17 cellular contexts compared by ENCODE assay signal in the genomic region with DNA sequence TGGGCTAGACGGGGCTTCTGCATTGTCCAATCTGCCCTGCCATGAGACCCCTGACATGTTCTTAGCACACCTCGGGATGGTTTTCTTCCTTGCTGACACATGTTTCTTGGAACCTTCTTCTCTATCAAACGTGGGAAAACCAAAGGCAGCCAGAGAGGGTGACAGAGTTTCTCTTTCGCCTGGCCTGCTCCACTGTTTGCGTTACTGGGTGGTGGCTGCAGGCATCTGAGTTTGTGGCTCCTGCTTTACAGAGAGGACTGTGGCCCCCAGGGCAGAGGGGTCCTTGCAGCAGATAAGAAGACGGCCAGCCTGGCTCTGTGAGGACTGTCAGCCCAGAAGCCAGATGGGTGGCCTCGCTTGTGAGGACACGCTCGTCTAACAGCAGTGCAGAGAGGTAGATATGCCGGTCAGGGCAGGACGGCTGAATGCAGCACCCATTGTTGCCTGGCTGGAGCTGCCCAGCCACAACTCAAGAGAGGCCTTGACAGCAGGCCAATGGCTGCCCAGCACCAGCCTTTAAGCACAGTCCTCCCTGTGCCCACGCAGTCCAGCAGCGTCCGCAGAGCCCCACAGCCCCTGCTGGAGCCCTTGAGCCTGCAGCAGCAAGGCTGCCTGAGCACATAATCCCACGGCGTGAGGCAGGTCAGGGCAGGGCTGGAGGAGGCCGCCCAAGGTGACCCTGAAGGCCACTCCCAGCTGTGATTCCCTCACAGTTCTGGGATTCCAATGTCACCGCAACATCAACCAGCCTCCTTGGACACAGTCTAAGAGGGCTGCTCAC. TPM values are rescaled to one million over a fixed set of nuclear protein-coding genes. Genes with fewer than 3 reads are reported as not detected.
A peak's percentile ranks its signal among the peaks of the same experiment; 100 is the strongest.
DNase-seq lines count a peak whose midpoint lies in the region; ATAC-seq, FAIRE-seq and TF ChIP-seq lines count a peak whose summit lies in the region.
"Had no signal": no experiment of that assay in that cellular context is flagged by ENCODE, and none has a peak within 500 bp of the region (broad histone marks: within the 10 kb centered on the region; RNA-seq: fewer than 3 reads in every experiment).

No MANE protein-coding gene starts in this region.

- DNase-seq in RWPE1 (ENCODE audit: low spot score) (no peak), left cardiac atrium (no peak), pancreas (peak in 1 of 6 donors; percentile 34), anterior cingulate cortex (lab: John Stamatoyannopoulos, UW) (no peak), endodermal cell (no peak)
- DNase-seq in activated naive CD8-positive, alpha-beta T cell treated with anti-CD3 and anti-CD28 coated beads, Interleukin-2, amount 50 U/mL, for 24 hours: no peak
- DNase-seq: ACHN; CD8-positive, alpha-beta T cell; GOT3; HFFc6; KBM-7; NCI-H1436 treated with DMSO at 0.1 percent for 48 hours; NCI-H2107; NCI-H748 treated with DMSO at 0.1 percent for 48 hours; PC-9 had no signal

- CTCF ChIA-PET in RWPE1 (lab: Yijun Ruan, JAX): interaction anchor here (0.6 kb wide), 2 partner anchors 17 to 58 kb away, joined by 3 read pairs; no protein-coding TSS in a partner anchor

- H3K9me3 ChIP-seq in pancreas (no peaks in the 10 kb centered on the region), endodermal cell (ENCODE audit: control insufficient read depth, low read length) (peaks cover 14% of the 10 kb centered on the region)

- H3K27ac Mint-ChIP-seq in activated naive CD8-positive, alpha-beta T cell treated with anti-CD3 and anti-CD28 coated beads, Interleukin-2, amount 50 U/mL, for 24 hours: peak overlapping the region; percentile 10
- H3K27ac Mint-ChIP-seq in endodermal cell: no peak overlapping the region
- H3K27ac Mint-ChIP-seq: B cell; CD8-positive, alpha-beta T cell; HFFc6 had no signal

- POLR2A ChIA-PET in RWPE1 (lab: Yijun Ruan, JAX; ENCODE audit: low non-redundant PET): no interaction called here

- no peak for ATAC-seq in activated naive CD8-positive, alpha-beta T cell treated with anti-CD3 and anti-CD28 coated beads, Interleukin-2, amount 50 U/mL, for 24 hours
- ATAC-seq in left cardiac atrium (peak; percentile 3 to 35), pancreas (peak in 3 of 4 donors; percentile 8 to 36 (median 33)), HG02885 (IDR thresholded peaks at IDR 0.05; ENCODE audit: poor library complexity, unreplicated experiment) (no peak)
- ATAC-seq: CD8-positive, alpha-beta T cell had no signal

- 53 to 54% methylated on average over 18 of the region's 18 CpGs for WGBS in pancreas, 2 donors
- WGBS in endodermal cell (ENCODE audit: insufficient coverage in 1 of 2, insufficient read length in 1 of 2), 2 experiments: 88 to 89% methylated on average over 16 to 18 of the region's 18 CpGs

- H3K36me3 ChIP-seq in pancreas (peaks cover 0 to 17% (median 0%) of the 10 kb centered on the region in 3 donors), endodermal cell (ENCODE audit: control insufficient read depth, insufficient read depth, low read length) (peaks cover 46% of the 10 kb centered on the region)

- no peak overlapping the region for H3K4me3 ChIP-seq in pancreas
- no peak overlapping the region for H3K4me3 ChIP-seq in endodermal cell (ENCODE audit: low read length)
- H3K4me3 ChIP-seq: PC-9 had no signal

- no peak overlapping the region for H3K9ac ChIP-seq in endodermal cell (ENCODE audit: extremely low read depth, low read length, poor library complexity, severe bottlenecking)

- H3K27me3 Mint-ChIP-seq in activated naive CD8-positive, alpha-beta T cell treated with anti-CD3 and anti-CD28 coated beads, Interleukin-2, amount 50 U/mL, for 24 hours: no peaks in the 10 kb centered on the region
- no peaks in the 10 kb centered on the region for H3K27me3 Mint-ChIP-seq in endodermal cell (ENCODE audit: insufficient read depth)
- H3K27me3 Mint-ChIP-seq: B cell had no signal

- peak overlapping the region; percentile 13 for H3K27ac ChIP-seq in RWPE1
- H3K27ac ChIP-seq in pancreas: peak overlapping the region in 1 of 4 donors; percentile 4
- H3K27ac ChIP-seq in endodermal cell (ENCODE audit: low read depth, low read length): no peak overlapping the region
- H3K27ac ChIP-seq: PC-9 had no signal

- no peak overlapping the region for H3K4me3 Mint-ChIP-seq in activated naive CD8-positive, alpha-beta T cell treated with anti-CD3 and anti-CD28 coated beads, Interleukin-2, amount 50 U/mL, for 24 hours
- no peak overlapping the region for H3K4me3 Mint-ChIP-seq in endodermal cell
- H3K4me3 Mint-ChIP-seq: B cell; CD8-positive, alpha-beta T cell; HFFc6 had no signal

- intact Hi-C loops in left cardiac atrium (cut with DNase I): loop anchor here (10.0 kb wide), 2 partner anchors 66 to 134 kb away; partner anchors contain the start of genes EHD4 (in 1 of the 2) and MAPKBP1 (in 1 of the 2)
- intact Hi-C loops in pancreas (cut with DNase I): loop anchor here in 1 of 3 donors (5.0 to 10.0 kb wide), 2 partner anchors 87 to 134 kb away; partner anchors contain the start of gene MAPKBP1

- no peaks in the 10 kb centered on the region for H3K27me3 ChIP-seq in pancreas
- no peaks in the 10 kb centered on the region for H3K27me3 ChIP-seq in endodermal cell (ENCODE audit: control insufficient read depth, insufficient read depth, low read length, poor library complexity, severe bottlenecking)

- FAIRE-seq in pancreas (lab: Jason Lieb, UNC): no peak

- no peaks in the 10 kb centered on the region for H3K9me3 Mint-ChIP-seq in activated naive CD8-positive, alpha-beta T cell treated with anti-CD3 and anti-CD28 coated beads, Interleukin-2, amount 50 U/mL, for 24 hours
- H3K9me3 Mint-ChIP-seq in endodermal cell: no peaks in the 10 kb centered on the region
- H3K9me3 Mint-ChIP-seq: CD8-positive, alpha-beta T cell; HFFc6 had no signal

- H3K36me3 Mint-ChIP-seq in activated naive CD8-positive, alpha-beta T cell treated with anti-CD3 and anti-CD28 coated beads, Interleukin-2, amount 50 U/mL, for 24 hours (ENCODE audit: low read depth): peaks cover 24% of the 10 kb centered on the region
- peaks cover 42% of the 10 kb centered on the region for H3K36me3 Mint-ChIP-seq in endodermal cell (ENCODE audit: low read depth)

- H3K4me1 ChIP-seq in pancreas (peaks cover 0 to 27% (median 3%) of the 10 kb centered on the region in 3 donors), endodermal cell (ENCODE audit: control insufficient read depth, insufficient read depth, low read length) (no peaks in the 10 kb centered on the region)

- TF ChIP-seq CTCF in RWPE1 (conservative IDR thresholded peaks at IDR 0.05; ENCODE audit: low read depth): no peak
- no peak for TF ChIP-seq CTCF in pancreas (IDR thresholded peaks at IDR 0.05)
- TF ChIP-seq CTCF in endodermal cell (conservative IDR thresholded peaks at IDR 0.05): no peak

- peaks cover 6% of the 10 kb centered on the region for H3K4me1 Mint-ChIP-seq in activated naive CD8-positive, alpha-beta T cell treated with anti-CD3 and anti-CD28 coated beads, Interleukin-2, amount 50 U/mL, for 24 hours
- peaks cover 2% of the 10 kb centered on the region for H3K4me1 Mint-ChIP-seq in endodermal cell

RNA-seq across cellular contexts. Expression of gene SPTBN5, which starts 15.0 kb away (rescaled TPM):
- total RNA-seq in left cardiac atrium: 1 to 10 TPM; 1.7 to 2.5 TPM
- 1 to 10 TPM in 2 of 6 donors, under 1 TPM in 4; 0.32 to 4.0 (median 0.60) TPM for total RNA-seq in pancreas
- 10 to 100 TPM in 1 of 2 donors, 1 to 10 TPM in 1; 9.5 to 11.4 TPM for polyA plus RNA-seq in pancreas
- total RNA-seq in endodermal cell: 1 to 10 TPM; 2.0 to 2.8 TPM
- polyA plus RNA-seq in endodermal cell (2013, experiment 1 of 2): 0.25 TPM
- 0.29 TPM for polyA plus RNA-seq in endodermal cell (2013, experiment 2 of 2)

Comparison
In these comparisons a context has a peak if more than half of its experiments do, and no peak if none do; other contexts are left out.
1. ATAC-seq: peak in left cardiac atrium (2 of 2) and pancreas (3 of 4); none in activated naive CD8-positive, alpha-beta T cell treated with anti-CD3 and anti-CD28 coated beads, Interleukin-2, amount 50 U/mL, for 24 hours (single experiment) and HG02885 (single experiment).